Comparison of ENCODE assay signal across 15 cellular contexts in the genomic region with DNA sequence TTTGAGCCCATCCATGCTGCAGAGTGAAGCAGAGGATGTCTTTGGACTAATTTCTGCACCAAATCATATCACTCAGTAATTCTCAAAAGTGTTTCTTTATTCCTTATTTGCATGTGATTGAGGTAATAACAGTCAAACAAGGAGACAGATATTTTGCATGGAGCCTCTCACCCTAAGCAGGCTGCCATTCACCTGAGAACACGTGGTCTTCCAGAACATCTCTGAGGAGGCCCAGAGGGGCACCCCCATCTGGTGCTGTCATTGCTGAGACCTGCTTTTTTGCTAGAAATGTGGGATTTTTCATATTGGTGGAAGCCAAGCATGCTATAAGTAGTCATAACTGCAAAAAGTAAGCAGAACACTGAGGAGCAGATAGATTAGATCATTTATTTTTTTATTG. TPM values are rescaled to one million over a fixed set of nuclear protein-coding genes. Genes with fewer than 3 reads are reported as not detected.
DNase-seq lines count a peak whose midpoint lies in the region; ATAC-seq and TF ChIP-seq lines count a peak whose summit lies in the region.
"Had no signal": no experiment of that assay in that cellular context is flagged by ENCODE, and none has a peak within 500 bp of the region (broad histone marks: within the 10 kb centered on the region; RNA-seq: fewer than 3 reads in every experiment).

No MANE protein-coding gene starts in this region.

- ATAC-seq in naive thymus-derived CD8-positive, alpha-beta T cell = no peak

- DNase-seq in activated effector memory CD4-positive, alpha-beta T cell treated with anti-CD3 and anti-CD28 coated beads, Interleukin-2, amount 50 U/mL, for 16 hours = peak; percentile 12
- no peak for DNase-seq in activated effector memory CD4-positive, alpha-beta T cell treated with Interleukin-2 at 50 U/mL for 16 hours
- DNase-seq in NCI-H526 treated with DMSO at 0.1 percent for 48 hours (lab: John Stamatoyannopoulos, UW) (peak; percentile 48), coronary artery (ENCODE audit: low spot score) (peak; percentile 21), sigmoid colon (peak; percentile 27), SIG-M5 treated with dmso at 0.1 percent for 504 hours (lab: John Stamatoyannopoulos, UW; ENCODE audit: unreplicated experiment) (no peak)
- DNase-seq in naive thymus-derived CD8-positive, alpha-beta T cell = no peak
- DNase-seq in stimulated activated naive CD4-positive, alpha-beta T cell treated with Interleukin-2 at 50 U/mL for 16 hours (lab: John Stamatoyannopoulos, UW) = no peak
- DNase-seq: 8988T; AML-193; CD4-positive, CD25-positive, alpha-beta regulatory T cell; DMS53; GM23248 had no signal

- POLR2A ChIA-PET in naive thymus-derived CD8-positive, alpha-beta T cell (lab: Charles Lee) = no interaction called here

- H3K36me3 Mint-ChIP-seq in naive thymus-derived CD8-positive, alpha-beta T cell = peaks cover 5 to 69% (median 14%) of the 10 kb centered on the region in 3 donors

- TF ChIP-seq EP300 in sigmoid colon (IDR thresholded peaks at IDR 0.05) = no peak

- intact Hi-C loops in sigmoid colon (cut with DNase I) = loop anchor here (10.0 kb wide), 1 partner anchor 377 kb away; no protein-coding TSS in a partner anchor

- no peaks in the 10 kb centered on the region for H3K9me3 ChIP-seq in sigmoid colon
- H3K9me3 ChIP-seq: BLaER1 had no signal

- TF ChIP-seq CTCF in coronary artery (IDR thresholded peaks at IDR 0.05) (no peak), sigmoid colon (IDR thresholded peaks at IDR 0.05) (no peak)

- H3K4me1 Mint-ChIP-seq in naive thymus-derived CD8-positive, alpha-beta T cell = peaks cover 26 to 65% (median 58%) of the 10 kb centered on the region in 4 donors

- WGBS in sigmoid colon, 2 donors = 69 to 74% methylated on average over 1 of the region's 1 CpG

- H3K4me3 Mint-ChIP-seq in naive thymus-derived CD8-positive, alpha-beta T cell = no peak overlapping the region
- H3K4me3 Mint-ChIP-seq: CD4-positive, CD25-positive, alpha-beta regulatory T cell had no signal

- no peaks in the 10 kb centered on the region for H3K27me3 ChIP-seq in sigmoid colon
- H3K27me3 ChIP-seq: BLaER1 had no signal

- no peak overlapping the region for H3K27ac ChIP-seq in coronary artery
- no peak overlapping the region for H3K27ac ChIP-seq in sigmoid colon
- H3K27ac ChIP-seq: BLaER1, GM23248 had no signal

- no peak overlapping the region for H3K27ac Mint-ChIP-seq in naive thymus-derived CD8-positive, alpha-beta T cell

- H3K27me3 Mint-ChIP-seq in naive thymus-derived CD8-positive, alpha-beta T cell = no peaks in the 10 kb centered on the region
- H3K27me3 Mint-ChIP-seq: CD4-positive, CD25-positive, alpha-beta regulatory T cell had no signal

- no peak for TF ChIP-seq POLR2A in sigmoid colon (IDR thresholded peaks at IDR 0.05)

- H3K4me3 ChIP-seq in coronary artery (no peak overlapping the region), sigmoid colon (no peak overlapping the region)
- H3K4me3 ChIP-seq: BLaER1, GM23248 had no signal

- peaks cover 0 to 26% (median 25%) of the 10 kb centered on the region in 4 donors for H3K4me1 ChIP-seq in sigmoid colon

- no peaks in the 10 kb centered on the region for H3K9me3 Mint-ChIP-seq in naive thymus-derived CD8-positive, alpha-beta T cell
- H3K9me3 Mint-ChIP-seq: CD4-positive, CD25-positive, alpha-beta regulatory T cell had no signal

- H3K36me3 ChIP-seq in sigmoid colon = peaks cover 0 to 29% (median 4%) of the 10 kb centered on the region in 4 donors

RNA-seq across cellular contexts. Expression of gene SLC37A1, which starts 7.7 kb away (rescaled TPM):
- total RNA-seq in sigmoid colon = 1 to 10 TPM; 2.3 to 7.8 (median 5.0) TPM
- polyA plus RNA-seq in sigmoid colon = 10 to 100 TPM; 21.0 to 98.5 (median 31.2) TPM
- 10 to 100 TPM; 16.5 to 18.7 TPM for total RNA-seq in naive thymus-derived CD8-positive, alpha-beta T cell
- polyA plus RNA-seq in naive thymus-derived CD8-positive, alpha-beta T cell = 1 to 10 TPM; 2.7 to 6.9 (median 3.8) TPM
- total RNA-seq: GM23248 had no signal
- polyA plus RNA-seq: GM23248 had no signal

RNA-seq across cellular contexts. Expression of gene RSPH1, which starts 25.4 kb away (rescaled TPM):
- total RNA-seq in sigmoid colon = 1 to 10 TPM in 2 of 4 donors, not detected in 2; 1.2 TPM
- 10 to 100 TPM in 1 of 3 donors, 1 to 10 TPM in 2; 3.0 to 13.4 (median 8.8) TPM for polyA plus RNA-seq in sigmoid colon
- under 1 TPM in 1 of 2 experiments, not detected in 1; 0.14 TPM for total RNA-seq in naive thymus-derived CD8-positive, alpha-beta T cell
- not detected for polyA plus RNA-seq in naive thymus-derived CD8-positive, alpha-beta T cell
- total RNA-seq: HT1080 had no signal
- polyA plus RNA-seq: CD4-positive, CD25-positive, alpha-beta regulatory T cell; GM23248 had no signal

Comparison
In these comparisons a context has a peak if more than half of its experiments do, and no peak if none do; other contexts are left out.
1. DNase-seq: peak in activated effector memory CD4-positive, alpha-beta T cell treated with anti-CD3 and anti-CD28 coated beads, Interleukin-2, amount 50 U/mL, for 16 hours (single experiment), NCI-H526 treated with DMSO at 0.1 percent for 48 hours (single experiment), coronary artery (single experiment) and sigmoid colon (single experiment); none in activated effector memory CD4-positive, alpha-beta T cell treated with Interleukin-2 at 50 U/mL for 16 hours (single experiment), SIG-M5 treated with dmso at 0.1 percent for 504 hours (single experiment), naive thymus-derived CD8-positive, alpha-beta T cell (0 of 10) and stimulated activated naive CD4-positive, alpha-beta T cell treated with Interleukin-2 at 50 U/mL for 16 hours (single experiment).